ENCODE assay signal across 8 cellular contexts in genomic region chr10:92239185-92239599, GRCh38. TPM values are rescaled to one million over a fixed set of nuclear protein-coding genes. Genes with fewer than 3 reads are reported as not detected.
A peak's percentile ranks its signal among the peaks of the same experiment; 100 is the strongest.
DNase-seq lines count a peak whose midpoint lies in the region; ATAC-seq and TF ChIP-seq lines count a peak whose summit lies in the region.

No MANE protein-coding gene starts in this region.

- CTCF ChIA-PET in activated CD8-positive, alpha-beta T cell treated with anti-CD3 and anti-CD28 coated beads, Interleukin-2, amount 10 ng/mL, durations not matched to agents 7 days and 5 days (lab: Charles Lee), result interaction anchor here (0.6 to 2.4 kb wide), 2 partner anchors 20 to 53 kb away, joined by 3 to 7 read pairs; no protein-coding TSS in a partner anchor

- H2BK12ac ChIP-seq in H9 (ENCODE audit: insufficient read length, low read depth, low read length), result no peak overlapping the region

- H4K8ac ChIP-seq in H9 (replicated peaks; ENCODE audit: insufficient read length, low read depth, low read length), result no peak overlapping the region

- peak overlapping the region; percentile 32; the same call in 1 of the 2 replicates for H3K4me3 ChIP-seq in iPS DF 6.9 (ENCODE audit: low read length)
- H3K4me3 ChIP-seq in skeletal muscle tissue (ENCODE audit: low read length in 3 of 3), result peak overlapping the region; percentile 74 to 82 (median 79)

- no peak overlapping the region for H3K23ac ChIP-seq in H9 (ENCODE audit: insufficient read length, low read depth, low read length)

- H2AK5ac ChIP-seq in H9 (ENCODE audit: insufficient read length, low read length), result no peak overlapping the region

- no peak for TF ChIP-seq CTCF in H9 (conservative IDR thresholded peaks at IDR 0.05)

- peaks cover 0 to 2% (median 0%) of the 10 kb centered on the region in 3 experiments; a peak in 2 of 7 replicates for H3K36me3 Mint-ChIP-seq in H9 (ENCODE audit: insufficient read depth in 1 of 3, low read depth in 3 of 3)
- H3K36me3 Mint-ChIP-seq in activated CD8-positive, alpha-beta T cell treated with anti-CD3 and anti-CD28 coated beads, Interleukin-2, amount 10 ng/mL, durations not matched to agents 7 days and 5 days (ENCODE audit: low read depth), result peaks cover 21% of the 10 kb centered on the region

- H3K79me2 ChIP-seq in H9 (ENCODE audit: insufficient read depth, low read length), result no peaks in the 10 kb centered on the region

- no peak overlapping the region; the same call in 1 of the 2 replicates for H3K14ac ChIP-seq in H9 (ENCODE audit: insufficient read depth, low read length)

- H3K9me3 Mint-ChIP-seq in H9, result no peaks in the 10 kb centered on the region
- H3K9me3 Mint-ChIP-seq in activated CD8-positive, alpha-beta T cell treated with anti-CD3 and anti-CD28 coated beads, Interleukin-2, amount 10 ng/mL, durations not matched to agents 7 days and 5 days (ENCODE audit: insufficient read depth), result no peaks in the 10 kb centered on the region

- no peak overlapping the region for H3K27ac ChIP-seq in H9 (ENCODE audit: insufficient read length, low read depth, low read length)
- no peak overlapping the region for H3K27ac ChIP-seq in iPS DF 6.9 (ENCODE audit: low read length)
- peak overlapping the region; percentile 92 for H3K27ac ChIP-seq in skeletal muscle tissue (ENCODE audit: low read depth, low read length)

- POLR2A ChIA-PET in activated CD8-positive, alpha-beta T cell treated with anti-CD3 and anti-CD28 coated beads, Interleukin-2, amount 10 ng/mL, durations not matched to agents 7 days and 5 days (lab: Charles Lee), result no interaction called here

- H3K27me3 ChIP-seq in H9 (ENCODE audit: insufficient read depth, low read length) (peaks cover 18% of the 10 kb centered on the region; the same call in 1 of the 2 replicates), iPS DF 6.9 (ENCODE audit: control insufficient read depth, insufficient read depth, low read length) (peaks cover 17% of the 10 kb centered on the region), skeletal muscle tissue (ENCODE audit: control insufficient read depth in 3 of 3, insufficient read depth in 3 of 3, low read length in 3 of 3) (no peaks in the 10 kb centered on the region)

- H2BK20ac ChIP-seq in H9 (ENCODE audit: low read depth, low read length, poor library complexity, severe bottlenecking), result no peak overlapping the region

- no peaks in the 10 kb centered on the region for H4K20me1 ChIP-seq in H9 (ENCODE audit: control insufficient read depth, insufficient read depth, insufficient read length)

- no peaks in the 10 kb centered on the region for H3K79me1 ChIP-seq in H9 (ENCODE audit: insufficient read depth, low read depth, low read length, poor library complexity, severe bottlenecking)

- no CpG with 5 or more reads among the region's 27 CpGs for WGBS in H9 (ENCODE audit: extremely low coverage, insufficient read length, low lambda C conversion rate)
- WGBS in iPS DF 6.9 (ENCODE audit: insufficient coverage, insufficient read length), result no CpG with 5 or more reads among the region's 27 CpGs

- H2BK5ac ChIP-seq in H9 (ENCODE audit: insufficient read length, low read length), result no peak overlapping the region

- no peak overlapping the region for H3K18ac ChIP-seq in H9 (ENCODE audit: insufficient read length, low read depth, low read length)

- no peaks in the 10 kb centered on the region for H3K4me1 ChIP-seq in H9 (ENCODE audit: insufficient read depth, low read length)
- H3K4me1 ChIP-seq in iPS DF 6.9 (ENCODE audit: control insufficient read depth, insufficient read depth, low read length), result no peaks in the 10 kb centered on the region
- H3K4me1 ChIP-seq in skeletal muscle tissue (ENCODE audit: control insufficient read depth in 3 of 3, insufficient read depth in 3 of 3, low read length in 3 of 3), result peaks cover 23 to 36% (median 27%) of the 10 kb centered on the region in 3 donors

- H3K27ac Mint-ChIP-seq in H9, result no peak overlapping the region
- H3K27ac Mint-ChIP-seq in activated CD8-positive, alpha-beta T cell treated with anti-CD3 and anti-CD28 coated beads, Interleukin-2, amount 10 ng/mL, durations not matched to agents 7 days and 5 days, result no peak overlapping the region

- H3K4me2 ChIP-seq in H9 (ENCODE audit: insufficient read depth, insufficient read length, low read length), result peak overlapping the region; percentile 99

- ATAC-seq in activated CD8-positive, alpha-beta T cell treated with anti-CD3 and anti-CD28 coated beads, Interleukin-2, amount 10 ng/mL, durations not matched to agents 7 days and 5 days, result peak; percentile 5

- H3K4me3 Mint-ChIP-seq in H9, result peak overlapping the region; percentile 78 to 87
- H3K4me3 Mint-ChIP-seq in activated CD8-positive, alpha-beta T cell treated with anti-CD3 and anti-CD28 coated beads, Interleukin-2, amount 10 ng/mL, durations not matched to agents 7 days and 5 days, result peak overlapping the region; percentile 66

- H3K9me3 ChIP-seq in H9 (ENCODE audit: control insufficient read depth, low read depth, low read length) (no peaks in the 10 kb centered on the region), iPS DF 6.9 (ENCODE audit: control insufficient read depth, insufficient read depth, low read length) (no peaks in the 10 kb centered on the region), skeletal muscle tissue (ENCODE audit: control insufficient read depth in 3 of 3, low read length in 3 of 3) (no peaks in the 10 kb centered on the region)

- no peak overlapping the region for H2BK15ac ChIP-seq in H9 (ENCODE audit: low read depth, low read length)

- H3K4me1 Mint-ChIP-seq in H9, result peaks cover 27 to 38% of the 10 kb centered on the region in 2 experiments
- peaks cover 27% of the 10 kb centered on the region for H3K4me1 Mint-ChIP-seq in activated CD8-positive, alpha-beta T cell treated with anti-CD3 and anti-CD28 coated beads, Interleukin-2, amount 10 ng/mL, durations not matched to agents 7 days and 5 days (ENCODE audit: low read depth)

- H3K36me3 ChIP-seq in iPS DF 6.9 (ENCODE audit: control insufficient read depth, insufficient read depth, low read length) (no peaks in the 10 kb centered on the region), skeletal muscle tissue (ENCODE audit: control insufficient read depth in 3 of 3, insufficient read depth in 3 of 3, low read length in 3 of 3) (peaks cover 0 to 5% (median 0%) of the 10 kb centered on the region in 3 donors)

- no peak overlapping the region for H2AFZ ChIP-seq in H9 (ENCODE audit: low read length)

- DNase-seq in H9 (no peak), iPS DF 6.9 (ENCODE audit: low read depth, low spot score) (no peak), SKM-1 treated with dmso at 0.1 percent for 144 hours (lab: John Stamatoyannopoulos, UW; ENCODE audit: unreplicated experiment) (no peak), cerebellar nuclear complex (lab: John Stamatoyannopoulos, UW) (no peak), AG08396 (ENCODE audit: low spot score) (no peak), SKM-1 (lab: John Stamatoyannopoulos, UW; ENCODE audit: unreplicated experiment) (no peak)
- no peak for DNase-seq in activated CD8-positive, alpha-beta T cell treated with anti-CD3 and anti-CD28 coated beads, Interleukin-2, amount 10 ng/mL, durations not matched to agents 7 days and 5 days

- no peak overlapping the region for H3K4ac ChIP-seq in H9 (ENCODE audit: low read depth, low read length)

- H3K27me3 Mint-ChIP-seq in H9 (ENCODE audit: low read depth), result peaks cover 63% of the 10 kb centered on the region
- H3K27me3 Mint-ChIP-seq in activated CD8-positive, alpha-beta T cell treated with anti-CD3 and anti-CD28 coated beads, Interleukin-2, amount 10 ng/mL, durations not matched to agents 7 days and 5 days (ENCODE audit: low read depth), result peaks cover 4% of the 10 kb centered on the region

- H3K56ac ChIP-seq in H9 (ENCODE audit: insufficient read length, low read depth, low read length), result no peak overlapping the region

- H4K91ac ChIP-seq in H9 (ENCODE audit: insufficient read length, low read depth, low read length), result no peak overlapping the region

- no peak overlapping the region for H3T11ph ChIP-seq in H9 (ENCODE audit: low read length)

- H3K9ac ChIP-seq in H9 (ENCODE audit: extremely low read depth, insufficient read length, low read length), result no peak overlapping the region
- peak overlapping the region; percentile 78 to 88 (median 86) for H3K9ac ChIP-seq in skeletal muscle tissue (ENCODE audit: low read depth in 1 of 3, low read length in 3 of 3)

- H4K5ac ChIP-seq in H9 (ENCODE audit: insufficient read length, low read depth, low read length), result no peak overlapping the region

- H3K23me2 ChIP-seq in H9 (ENCODE audit: insufficient read length, low read depth, low read length, poor library complexity, severe bottlenecking), result peaks cover 22% of the 10 kb centered on the region

- no peak overlapping the region for H2BK120ac ChIP-seq in H9 (ENCODE audit: low read depth, low read length, poor library complexity, severe bottlenecking)

RNA-seq across cellular contexts. Expression of gene CPEB3, which starts 51.7 kb away (rescaled TPM):
- total RNA-seq in H9 (2021) (1.0 and 1.1 TPM in 2 replicates), skeletal muscle tissue (3.1 TPM)
- total RNA-seq in activated CD8-positive, alpha-beta T cell treated with anti-CD3 and anti-CD28 coated beads, Interleukin-2, amount 10 ng/mL, durations not matched to agents 7 days and 5 days, result 1 to 10 TPM; 2.3 to 2.4 TPM

RNA-seq across cellular contexts. Expression of gene MARCHF5, which starts 51.8 kb away (rescaled TPM):
- 16.7 and 17.6 TPM in 2 replicates for total RNA-seq in H9 (2021)
- 10 to 100 TPM; 21.3 to 24.3 TPM for total RNA-seq in activated CD8-positive, alpha-beta T cell treated with anti-CD3 and anti-CD28 coated beads, Interleukin-2, amount 10 ng/mL, durations not matched to agents 7 days and 5 days
- 10.4 TPM for total RNA-seq in skeletal muscle tissue
